Comparison of ENCODE assay signal across 1 cellular context in the genomic region with DNA sequence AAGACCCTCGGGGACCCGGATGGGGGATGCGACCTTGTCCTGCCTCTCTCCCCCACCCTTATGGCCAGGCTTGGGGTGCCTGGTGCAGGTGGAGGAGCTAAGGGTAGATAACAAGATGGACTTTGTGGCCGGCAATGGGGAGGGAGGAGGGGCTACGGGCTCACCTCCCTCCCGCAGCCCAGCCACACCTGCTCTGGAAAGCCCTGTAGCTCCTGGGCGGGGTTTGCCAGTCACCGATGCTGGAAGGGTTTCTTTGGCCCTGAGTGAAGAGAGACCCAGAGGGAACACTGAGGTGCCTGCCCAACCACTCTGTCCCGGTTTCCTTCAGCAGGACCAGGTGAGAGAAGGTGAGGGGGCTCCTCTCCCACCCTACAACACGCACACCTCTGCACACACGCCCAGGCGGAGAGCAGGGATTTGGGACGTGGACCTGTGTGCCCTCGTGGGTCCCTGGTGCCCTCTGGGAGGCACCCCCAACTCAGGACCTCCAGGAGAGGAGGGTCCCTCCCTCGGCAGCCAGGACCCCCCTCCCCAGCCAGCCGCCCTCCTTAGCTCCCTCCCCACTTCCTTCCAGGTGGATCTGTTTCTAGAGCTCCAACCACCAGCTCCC.
TF ChIP-seq lines count a peak whose summit lies in the region.

A gene (plus strand): TSS at position 229 of the 610 bp plus-strand sequence. CDS start 6,986 bp downstream, outside the sequence.

TF ChIP-seq in H1, 55 proteins besides CTCF, POLR2A, EP300 and RAD21:
- TF ChIP-seq SUZ12 (IDR thresholded peaks at IDR 0.05; ENCODE audit: low read length) = peak; percentile 68; the same call in 1 of the 2 replicates
- TF ChIP-seq RBBP5 (IDR thresholded peaks at IDR 0.05; ENCODE audit: borderline replicate concordance, low read depth, low read length) = no peak
- TF ChIP-seq POLR2AphosphoS5 (IDR thresholded peaks at IDR 0.05; ENCODE audit: low read depth, low read length) = peak; percentile 31; the same call in 1 of the 2 replicates
- no peak for TF ChIP-seq RXRA (IDR thresholded peaks at IDR 0.05; ENCODE audit: insufficient read depth, low read depth, low read length)
- TF ChIP-seq TBP (IDR thresholded peaks at IDR 0.05; ENCODE audit: low read depth, low read length) = peak; percentile 54; the same call in 1 of the 2 replicates
- 0 out of 2 replicates have a peak, but pooled peaks have one; percentile 9 for TF ChIP-seq PHF8 (conservative IDR thresholded peaks at IDR 0.05; ENCODE audit: low read depth, low read length)
- TF ChIP-seq KDM4A (IDR thresholded peaks at IDR 0.05; ENCODE audit: low read depth, low read length, severe bottlenecking) = peak; percentile 73
- no peak for TF ChIP-seq BRCA1 (IDR thresholded peaks at IDR 0.05; ENCODE audit: low read depth, low read length)
- no peak for TF ChIP-seq KDM5A (IDR thresholded peaks at IDR 0.05; ENCODE audit: low read length)
